Comparison of ENCODE assay signal across 9 cellular contexts in genomic region chrX:48683411-48683982, GRCh38. TPM values are rescaled to one million over a fixed set of nuclear protein-coding genes. Genes with fewer than 3 reads are reported as not detected.
A peak's percentile ranks its signal among the peaks of the same experiment; 100 is the strongest.
DNase-seq lines count a peak whose midpoint lies in the region; ATAC-seq, FAIRE-seq and TF ChIP-seq lines count a peak whose summit lies in the region.
"Had no signal": no experiment of that assay in that cellular context is flagged by ENCODE, and none has a peak within 500 bp of the region (broad histone marks: within the 10 kb centered on the region; RNA-seq: fewer than 3 reads in every experiment).

Gene WAS, plus strand, starts transcription at chrX:48683799. Its CDS starts 55 bp downstream, at chrX:48683854.

- CTCF ChIA-PET in CD8-positive, alpha-beta memory T cell (lab: Charles Lee), result interaction anchor here (0.8 to 1.3 kb wide), 2 partner anchors 12 to 35 kb away, joined by 4 to 6 read pairs; no protein-coding TSS in a partner anchor

- peaks cover 36% of the 10 kb centered on the region for H3K4me1 ChIP-seq in CD8-positive, alpha-beta memory T cell (ENCODE audit: insufficient read depth, low read length)
- no peaks in the 10 kb centered on the region for H3K4me1 ChIP-seq in kidney (ENCODE audit: control insufficient read depth in 1 of 2, insufficient read depth in 1 of 2, low read depth in 1 of 2, low read length in 2 of 2)

- peak within 1 kb of the TSS; percentile 87 to 99 (median 94) for H3K4me3 Mint-ChIP-seq in CD8-positive, alpha-beta memory T cell
- H3K4me3 Mint-ChIP-seq in activated naive CD8-positive, alpha-beta T cell, result peak within 1 kb of the TSS; percentile 92

- H3K27ac ChIP-seq in CD8-positive, alpha-beta memory T cell (ENCODE audit: low read depth, low read length), result peak within 1 kb of the TSS; percentile 70
- peak within 1 kb of the TSS in 14 of 59 donors; percentile 6 to 47 (median 30) for H3K27ac ChIP-seq in dorsolateral prefrontal cortex
- H3K27ac ChIP-seq in kidney (ENCODE audit: low read depth in 2 of 2, low read length in 2 of 2), result no peak within 1 kb of the TSS

- peaks cover 0 to 46% (median 4%) of the 10 kb centered on the region in 3 donors for H3K36me3 Mint-ChIP-seq in CD8-positive, alpha-beta memory T cell
- peaks cover 10% of the 10 kb centered on the region for H3K36me3 Mint-ChIP-seq in activated naive CD8-positive, alpha-beta T cell

- intact Hi-C loops in sciatic nerve (cut with DNase I), result no loop called here
- intact Hi-C loops in dorsolateral prefrontal cortex (cut with DNase I), result no loop called here
- intact Hi-C loops in kidney (cut with DNase I), result no loop called here

- POLR2A ChIA-PET in CD8-positive, alpha-beta memory T cell (lab: Charles Lee), result interaction anchor here (0.6 to 2.7 kb wide), 6 partner anchors 13 to 254 kb away, joined by 3 to 16 read pairs (median 4); partner anchors contain the start of genes PQBP1, SUV39H1 and TIMM17B

- peak within 1 kb of the TSS; percentile 87 to 98 (median 92) for H3K27ac Mint-ChIP-seq in CD8-positive, alpha-beta memory T cell
- H3K27ac Mint-ChIP-seq in activated naive CD8-positive, alpha-beta T cell, result peak within 1 kb of the TSS; percentile 95

- no peaks in the 10 kb centered on the region for H3K9me3 ChIP-seq in CD8-positive, alpha-beta memory T cell (ENCODE audit: low read length)
- H3K9me3 ChIP-seq in kidney (ENCODE audit: control insufficient read depth in 1 of 2, low read length in 2 of 2), result no peaks in the 10 kb centered on the region

- peak; percentile 86 for ATAC-seq in GM21423 (IDR thresholded peaks at IDR 0.05; ENCODE audit: unreplicated experiment)
- ATAC-seq in sciatic nerve, result peak; percentile 75

- DNase-seq in CD8-positive, alpha-beta memory T cell, result peak in 4 of 5 donors; percentile 19 to 68 (median 56)
- peak; percentile 84 for DNase-seq in NOMO-1 treated with DMSO at 0.1 percent for 48 hours (lab: John Stamatoyannopoulos, UW; ENCODE audit: unreplicated experiment)
- DNase-seq in sciatic nerve (ENCODE audit: low spot score), result no peak
- DNase-seq in D721Med (ENCODE audit: insufficient read length, low spot score), result no peak
- DNase-seq in dorsolateral prefrontal cortex, result no peak
- no peak for DNase-seq in kidney

- peaks cover 41 to 59% (median 50%) of the 10 kb centered on the region in 3 donors for H3K4me1 Mint-ChIP-seq in CD8-positive, alpha-beta memory T cell
- peaks cover 52% of the 10 kb centered on the region for H3K4me1 Mint-ChIP-seq in activated naive CD8-positive, alpha-beta T cell (ENCODE audit: low read depth)

- H3K27me3 ChIP-seq in CD8-positive, alpha-beta memory T cell (ENCODE audit: insufficient read depth, low read length, poor library complexity, severe bottlenecking), result no peaks in the 10 kb centered on the region
- H3K27me3 ChIP-seq in dorsolateral prefrontal cortex, result peaks cover 0 to 67% (median 7%) of the 10 kb centered on the region in 45 donors

- H3K9me3 Mint-ChIP-seq in CD8-positive, alpha-beta memory T cell, result no peaks in the 10 kb centered on the region
- no peaks in the 10 kb centered on the region for H3K9me3 Mint-ChIP-seq in activated naive CD8-positive, alpha-beta T cell (ENCODE audit: low read depth)

- peaks cover 13% of the 10 kb centered on the region for H3K36me3 ChIP-seq in CD8-positive, alpha-beta memory T cell (ENCODE audit: insufficient read depth, low read length)
- H3K36me3 ChIP-seq in kidney (ENCODE audit: control insufficient read depth in 1 of 2, insufficient read depth in 2 of 2, low read length in 2 of 2), result no peaks in the 10 kb centered on the region

- H3K27me3 Mint-ChIP-seq in CD8-positive, alpha-beta memory T cell, result peaks cover 0 to 5% of the 10 kb centered on the region in 2 donors
- no peaks in the 10 kb centered on the region for H3K27me3 Mint-ChIP-seq in activated naive CD8-positive, alpha-beta T cell

- H3K9ac ChIP-seq in kidney (ENCODE audit: low read length in 2 of 2), result no peak within 1 kb of the TSS

- FAIRE-seq in D721Med (lab: Jason Lieb, UNC), result no peak
- FAIRE-seq in kidney (lab: Jason Lieb, UNC), result no peak
- FAIRE-seq: G401.6 had no signal

- H3K4me3 ChIP-seq in CD8-positive, alpha-beta memory T cell (ENCODE audit: low read length), result peak within 1 kb of the TSS; percentile 81
- peak within 1 kb of the TSS in 22 of 59 donors; percentile 5 to 42 (median 23) for H3K4me3 ChIP-seq in dorsolateral prefrontal cortex
- H3K4me3 ChIP-seq in kidney (ENCODE audit: low read length in 2 of 2), result no peak within 1 kb of the TSS

- TF ChIP-seq CTCF in D721Med (IDR thresholded peaks at IDR 0.05; ENCODE audit: insufficient read depth, missing control alignments) (no peak), dorsolateral prefrontal cortex (IDR thresholded peaks at IDR 0.05 in 54 of 56, conservative IDR thresholded peaks at IDR 0.05 in 2 of 56; ENCODE audit: low read depth in 1 of 56, partially characterized antibody in 56 of 56) (no peak), kidney (IDR thresholded peaks at IDR 0.05; ENCODE audit: borderline replicate concordance, extremely low read depth, insufficient read depth) (no peak)

RNA-seq across cellular contexts. Expression of gene WAS, which starts in this region (rescaled TPM):
- 10 to 100 TPM; 81.9 to 84.0 TPM for total RNA-seq in CD8-positive, alpha-beta memory T cell
- polyA plus RNA-seq in CD8-positive, alpha-beta memory T cell, result 33.5 TPM
- total RNA-seq in sciatic nerve, result 14.4 TPM
- 10 to 100 TPM in 13 of 120 experiments, 1 to 10 TPM in 107; 1.6 to 19.4 (median 5.3) TPM for total RNA-seq in dorsolateral prefrontal cortex
- 14.2 TPM for total RNA-seq in kidney
- 2.2 TPM for polyA plus RNA-seq in kidney (ENCODE audit: insufficient read depth, low read depth, low replicate concordance)

Comparison
In these comparisons a context has a peak if more than half of its experiments do, and no peak if none do; other contexts are left out.
1. RNA of gene WAS (polyA plus RNA-seq): 33.5 TPM in CD8-positive, alpha-beta memory T cell (single experiment); 2.2 TPM in kidney (single experiment); every median in the first group is over 10 times any median in the second.
2. DNase-seq: peak in CD8-positive, alpha-beta memory T cell (4 of 5) and NOMO-1 treated with DMSO at 0.1 percent for 48 hours (single experiment); none in sciatic nerve (single experiment), D721Med (single experiment), dorsolateral prefrontal cortex (0 of 10) and kidney (single experiment).